Comparison of ENCODE assay signal across 10 cellular contexts in genomic region chr17:74354123-74354522, GRCh38. TPM values are rescaled to one million over a fixed set of nuclear protein-coding genes. Genes with fewer than 3 reads are reported as not detected.
DNase-seq lines count a peak whose midpoint lies in the region; ATAC-seq, FAIRE-seq and TF ChIP-seq lines count a peak whose summit lies in the region.
"Had no signal": no experiment of that assay in that cellular context is flagged by ENCODE, and none has a peak within 500 bp of the region (broad histone marks: within the 10 kb centered on the region; RNA-seq: fewer than 3 reads in every experiment).

No MANE protein-coding gene starts in this region.

- H3K9me2 ChIP-seq in GM23248 (ENCODE audit: insufficient read depth): no peaks in the 10 kb centered on the region

- no peaks in the 10 kb centered on the region for H4K20me1 ChIP-seq in GM23248 (ENCODE audit: insufficient read depth)

- peaks cover 58% of the 10 kb centered on the region for H3K27me3 ChIP-seq in GM23248 (replicated peaks; ENCODE audit: insufficient read depth)
- H3K27me3 ChIP-seq in RWPE2 (ENCODE audit: insufficient read depth, poor library complexity, severe bottlenecking): peaks cover 96% of the 10 kb centered on the region
- peaks cover 4% of the 10 kb centered on the region for H3K27me3 ChIP-seq in ascending aorta

- H3K36me3 ChIP-seq in GM23248 (ENCODE audit: low read depth) (no peaks in the 10 kb centered on the region), RWPE2 (ENCODE audit: low read depth) (no peaks in the 10 kb centered on the region), ascending aorta (no peaks in the 10 kb centered on the region)

- H3K79me2 ChIP-seq in GM23248 (ENCODE audit: insufficient read depth): no peaks in the 10 kb centered on the region

- no peak overlapping the region for H3K9ac ChIP-seq in GM23248

- no peaks in the 10 kb centered on the region for H3F3A ChIP-seq in GM23248 (ENCODE audit: insufficient read depth)

- ATAC-seq in RWPE2 (ENCODE audit: low read depth): no peak
- peak; percentile 56 for ATAC-seq in memory B cell (ENCODE audit: low read depth)

- FAIRE-seq in urothelium cell line (lab: Jason Lieb, UNC): peak; percentile 48

- H3K4me3 ChIP-seq in GM23248 (no peak overlapping the region), RWPE2 (ENCODE audit: severe bottlenecking) (no peak overlapping the region), ascending aorta (no peak overlapping the region), coronary artery (no peak overlapping the region)

- no peak overlapping the region for H3K4me2 ChIP-seq in GM23248 (ENCODE audit: unreplicated experiment)

- peak; percentile 30 for TF ChIP-seq CTCF in RWPE2 (IDR thresholded peaks at IDR 0.05; ENCODE audit: poor library complexity, severe bottlenecking)
- TF ChIP-seq CTCF in ascending aorta (IDR thresholded peaks at IDR 0.05): peak in 2 of 3 experiments; percentile 10 to 18
- no peak for TF ChIP-seq CTCF in coronary artery (IDR thresholded peaks at IDR 0.05)

- in situ Hi-C loops in GM23248 (cut with MboI): no loop called here

- H3K9me3 Mint-ChIP-seq in memory B cell: no peaks in the 10 kb centered on the region

- no peaks in the 10 kb centered on the region for H3K4me1 Mint-ChIP-seq in memory B cell

- DNase-seq in GM23248: peak; percentile 27
- DNase-seq in RWPE2 (ENCODE audit: low spot score): no peak
- DNase-seq in ascending aorta (ENCODE audit: low spot score in 2 of 2): no peak
- peak in 1 of 2 donors; percentile 21 for DNase-seq in memory B cell (ENCODE audit: low spot score in 2 of 2)
- peak; percentile 62 for DNase-seq in urothelium cell line (ENCODE audit: low spot score)
- no peak for DNase-seq in hippocampal formation (lab: John Stamatoyannopoulos, UW)
- no peak for DNase-seq in foreskin melanocyte
- DNase-seq in coronary artery (ENCODE audit: low spot score): no peak

- H3K27ac ChIP-seq in GM23248: no peak overlapping the region
- H3K27ac ChIP-seq in RWPE2 (ENCODE audit: poor library complexity, severe bottlenecking): no peak overlapping the region
- no peak overlapping the region for H3K27ac ChIP-seq in ascending aorta
- H3K27ac ChIP-seq in coronary artery: no peak overlapping the region
- H3K27ac ChIP-seq: VCaP had no signal

- H3K36me3 Mint-ChIP-seq in memory B cell: no peaks in the 10 kb centered on the region

- H3K9me3 ChIP-seq in GM23248 (ENCODE audit: low read depth) (no peaks in the 10 kb centered on the region), RWPE2 (ENCODE audit: severe bottlenecking) (no peaks in the 10 kb centered on the region), ascending aorta (no peaks in the 10 kb centered on the region)

- peaks cover 28% of the 10 kb centered on the region for H3K27me3 Mint-ChIP-seq in memory B cell

- H3K27ac Mint-ChIP-seq in memory B cell: no peak overlapping the region

- intact Hi-C loops in ascending aorta (cut with DNase I): no loop called here

- 7 to 9% methylated on average over 24 to 28 of the region's 29 CpGs for WGBS in GM23248 (ENCODE audit: low coverage in 1 of 2, low lambda C conversion rate in 2 of 2, missing lambda C conversion rate in 2 of 2), 2 experiments

- no peaks in the 10 kb centered on the region for H3K4me1 ChIP-seq in GM23248 (ENCODE audit: insufficient read depth)
- H3K4me1 ChIP-seq in RWPE2 (ENCODE audit: insufficient read depth, poor library complexity, severe bottlenecking): no peaks in the 10 kb centered on the region
- H3K4me1 ChIP-seq in ascending aorta: peaks cover 0 to 5% of the 10 kb centered on the region in 2 donors

- H2AFZ ChIP-seq in GM23248: no peak overlapping the region

- no peak overlapping the region for H3K4me3 Mint-ChIP-seq in memory B cell

RNA-seq across cellular contexts. Expression of gene BTBD17, which starts 7.5 kb away (rescaled TPM):
- total RNA-seq in GM23248 (2014; rRNA removed; shearing (Covaris generic)): not detected in 2 replicates
- polyA plus RNA-seq in GM23248 (2016; fragmentation: Nextera tagmentation; extraction: Ambion mirVana): 0.10 TPM in 1 of 2 replicates, not detected in the other
- not detected for total RNA-seq in ascending aorta
- total RNA-seq: myocyte had no signal

RNA-seq across cellular contexts. Expression of gene GPR142, which starts 13.2 kb away (rescaled TPM):
- not detected in 2 replicates for total RNA-seq in GM23248 (2014; rRNA removed; shearing (Covaris generic))
- polyA plus RNA-seq in GM23248 (2016; fragmentation: Nextera tagmentation; extraction: Ambion mirVana): not detected in 2 replicates
- total RNA-seq in ascending aorta: not detected
- total RNA-seq: myocyte had no signal

RNA-seq across cellular contexts. Expression of gene KIF19, which starts 28.1 kb away (rescaled TPM):
- total RNA-seq in GM23248 (2014; rRNA removed; shearing (Covaris generic)): not detected in 2 replicates
- polyA plus RNA-seq in GM23248 (2016; fragmentation: Nextera tagmentation; extraction: Ambion mirVana): not detected in 2 replicates
- 11.7 TPM for total RNA-seq in ascending aorta
- total RNA-seq: myocyte had no signal

Comparison
In these comparisons a context has a peak if more than half of its experiments do, and no peak if none do; other contexts are left out.
1. DNase-seq: peak in GM23248 (single experiment) and urothelium cell line (single experiment); none in RWPE2 (single experiment), ascending aorta (0 of 2), hippocampal formation (0 of 2), foreskin melanocyte (single experiment) and coronary artery (single experiment).
2. RNA of gene KIF19, which starts 28.1 kb away (total RNA-seq): 11.7 TPM in ascending aorta (single experiment); not detected in GM23248; every median in the first group is over 10 times any median in the second.